20 cellular contexts compared by ENCODE assay signal in genomic region chr1:76864383-76864782, GRCh38. TPM values are rescaled to one million over a fixed set of nuclear protein-coding genes. Genes with fewer than 3 reads are reported as not detected.
"Had no signal": no experiment of that assay in that cellular context is flagged by ENCODE, and none has a peak within 500 bp of the region (broad histone marks: within the 10 kb centered on the region; RNA-seq: fewer than 3 reads in every experiment).

No MANE protein-coding gene starts in this region.

- FAIRE-seq: colon, endometrium had no signal

- H3K9me3 ChIP-seq: body of pancreas, gastroesophageal sphincter, heart right ventricle, tibial artery had no signal

- DNase-seq: activated CD4-positive, alpha-beta T cell treated with anti-CD3 and anti-CD28 coated beads, Interleukin-2, amount 10 ng/mL, durations not matched to agents 24 days and 14 days; activated CD8-positive, alpha-beta T cell treated with anti-CD3 and anti-CD28 coated beads for 36 hours; activated naive CD4-positive, alpha-beta T cell treated with anti-CD3 and anti-CD28 coated beads for 36 hours; activated T-cell treated with anti-CD3 and anti-CD28 coated beads, Interleukin-2, amount 50 U/mL, for 1 hour; body of pancreas; erythroblast; heart right ventricle; immature natural killer cell; kidney glomerular epithelial cell; left ventricle myocardium superior; stimulated activated naive CD8-positive, alpha-beta T cell treated with anti-CD3 and anti-CD28 coated beads, Interleukin-15, Interleukin-2, amounts not matched to agents 100 U/mL and 50 U/mL, for 24 hours; substantia nigra; T1000; tibial artery had no signal

- H3K27ac ChIP-seq: body of pancreas, gastroesophageal sphincter, heart right ventricle, tibial artery had no signal

- H3K4me3 ChIP-seq: body of pancreas, gastroesophageal sphincter, heart right ventricle, tibial artery had no signal

- H3K36me3 ChIP-seq: gastroesophageal sphincter, heart right ventricle, tibial artery had no signal

RNA-seq across cellular contexts. Expression of gene ST6GALNAC5, which starts 2.9 kb away (rescaled TPM):
- total RNA-seq: activated CD4-positive, alpha-beta T cell treated with anti-CD3 and anti-CD28 coated beads, Interleukin-2, amount 10 ng/mL, durations not matched to agents 24 days and 14 days; activated CD8-positive, alpha-beta T cell treated with anti-CD3 and anti-CD28 coated beads for 36 hours; activated naive CD4-positive, alpha-beta T cell treated with anti-CD3 and anti-CD28 coated beads for 36 hours; activated T-helper 17 cell treated with anti-CD3 and anti-CD28 coated beads, Interleukin-2, amount 50 U/mL, for 72 hours; mononuclear cell; T-helper 1 cell treated with Interleukin-12 subunit alpha and Interleukin-12 subunit beta and Interleukin-4 antibody, amounts not matched to agents 30 ng/mL and 1 ng/mL, for 36 hours had no signal
